In genomic region chr6:167045828-167046580, GRCh38 we compare ENCODE assay signal across 11 cellular contexts. TPM values are rescaled to one million over a fixed set of nuclear protein-coding genes. Genes with fewer than 3 reads are reported as not detected.
DNase-seq lines count a peak whose midpoint lies in the region; ATAC-seq and TF ChIP-seq lines count a peak whose summit lies in the region.
"Had no signal": no experiment of that assay in that cellular context is flagged by ENCODE, and none has a peak within 500 bp of the region (broad histone marks: within the 10 kb centered on the region; RNA-seq: fewer than 3 reads in every experiment).

No MANE protein-coding gene starts in this region.

- H3K4me1 ChIP-seq in KMS-11 (ENCODE audit: low read depth, poor library complexity, severe bottlenecking) (no peaks in the 10 kb centered on the region), neutrophil (ENCODE audit: control insufficient read depth in 1 of 2, insufficient read depth in 1 of 2, low read depth in 1 of 2, low read length in 1 of 2) (peaks cover 12 to 21% of the 10 kb centered on the region in 2 experiments)

- H3K27me3 ChIP-seq in KMS-11 (ENCODE audit: insufficient read depth, low read depth): no peaks in the 10 kb centered on the region
- no peaks in the 10 kb centered on the region for H3K27me3 ChIP-seq in neutrophil

- DNase-seq in T-helper 2 cell treated with Interferon-gamma antibody and Interleukin-4, amounts not matched to agents 5 μg/mL and 100 μg/mL, for 36 hours (ENCODE audit: low spot score): no peak
- DNase-seq in T-helper 2 cell (no peak), activated B cell treated with CpG ODN at 0.5 μM for 24 hours (no peak), NCI-H446 (lab: John Stamatoyannopoulos, UW) (no peak), SW 1271 (lab: John Stamatoyannopoulos, UW) (no peak)
- DNase-seq: amygdala, retina, SK-N-SH had no signal

- peaks cover 5% of the 10 kb centered on the region for H3K36me3 Mint-ChIP-seq in T-helper 2 cell treated with Interferon-gamma antibody and Interleukin-4, amounts not matched to agents 5 μg/mL and 100 μg/mL, for 36 hours (ENCODE audit: low read depth)
- H3K36me3 Mint-ChIP-seq in activated B cell treated with CpG ODN at 0.5 μM for 24 hours (ENCODE audit: low read depth): peaks cover 9% of the 10 kb centered on the region

- H3K27ac ChIP-seq in KMS-11: no peak overlapping the region
- peak overlapping the region; percentile 90 for H3K27ac ChIP-seq in neutrophil

- no peaks in the 10 kb centered on the region for H3K9me3 ChIP-seq in neutrophil
- H3K9me3 ChIP-seq: SK-N-SH had no signal

- POLR2A ChIA-PET in activated B cell treated with CpG ODN at 0.5 μM for 24 hours (lab: Charles Lee): interaction anchor here (0.6 to 4.6 kb wide), 3 partner anchors 48 to 844 kb away, joined by 10 to 77 read pairs (median 16); no protein-coding TSS in a partner anchor

- no peaks in the 10 kb centered on the region for H3K9me3 Mint-ChIP-seq in T-helper 2 cell treated with Interferon-gamma antibody and Interleukin-4, amounts not matched to agents 5 μg/mL and 100 μg/mL, for 36 hours
- H3K9me3 Mint-ChIP-seq in activated B cell treated with CpG ODN at 0.5 μM for 24 hours: no peaks in the 10 kb centered on the region

- CTCF ChIA-PET in activated B cell treated with CpG ODN at 0.5 μM for 24 hours (lab: Charles Lee): interaction anchor here (1.2 to 1.4 kb wide), 2 partner anchors 47 to 96 kb away, joined by 3 to 4 read pairs; partner anchors contain the start of gene CEP43

- no peak overlapping the region for H3K4me2 ChIP-seq in KMS-11
- H3K4me2 ChIP-seq: SK-N-SH had no signal

- H3K27ac Mint-ChIP-seq in T-helper 2 cell treated with Interferon-gamma antibody and Interleukin-4, amounts not matched to agents 5 μg/mL and 100 μg/mL, for 36 hours: peak overlapping the region; percentile 58
- peak overlapping the region; percentile 79 for H3K27ac Mint-ChIP-seq in activated B cell treated with CpG ODN at 0.5 μM for 24 hours

- H3K36me3 ChIP-seq in KMS-11 (ENCODE audit: insufficient read depth) (no peaks in the 10 kb centered on the region), neutrophil (no peaks in the 10 kb centered on the region)

- H4K20me1 ChIP-seq in KMS-11 (ENCODE audit: insufficient read depth): no peaks in the 10 kb centered on the region

- H3K4me1 Mint-ChIP-seq in T-helper 2 cell treated with Interferon-gamma antibody and Interleukin-4, amounts not matched to agents 5 μg/mL and 100 μg/mL, for 36 hours (ENCODE audit: low read depth): peaks cover 29% of the 10 kb centered on the region
- peaks cover 82% of the 10 kb centered on the region for H3K4me1 Mint-ChIP-seq in activated B cell treated with CpG ODN at 0.5 μM for 24 hours

- no peaks in the 10 kb centered on the region for H3K27me3 Mint-ChIP-seq in T-helper 2 cell treated with Interferon-gamma antibody and Interleukin-4, amounts not matched to agents 5 μg/mL and 100 μg/mL, for 36 hours (ENCODE audit: low read depth)
- no peaks in the 10 kb centered on the region for H3K27me3 Mint-ChIP-seq in activated B cell treated with CpG ODN at 0.5 μM for 24 hours

- intact Hi-C loops in activated B cell treated with CpG ODN at 0.5 μM for 24 hours (cut with micrococcal nuclease): loop anchor here (2.0 to 5.0 kb wide), 3 partner anchors 79 to 419 kb away; partner anchors contain the start of genes RNASET2 and RPS6KA2

- ATAC-seq in activated B cell treated with CpG ODN at 0.5 μM for 24 hours (ENCODE audit: low read depth) (no peak), HG02884 (IDR thresholded peaks at IDR 0.05; ENCODE audit: unreplicated experiment) (no peak)

- no peak overlapping the region for H2AFZ ChIP-seq in KMS-11 (ENCODE audit: low read depth)

- H3K4me3 Mint-ChIP-seq in T-helper 2 cell treated with Interferon-gamma antibody and Interleukin-4, amounts not matched to agents 5 μg/mL and 100 μg/mL, for 36 hours: no peak overlapping the region
- H3K4me3 Mint-ChIP-seq in activated B cell treated with CpG ODN at 0.5 μM for 24 hours: no peak overlapping the region

- H3K79me2 ChIP-seq in KMS-11 (ENCODE audit: insufficient read depth, low read depth): no peaks in the 10 kb centered on the region

- no peak overlapping the region for H3K9ac ChIP-seq in KMS-11
- H3K9ac ChIP-seq: SK-N-SH had no signal

- 0 out of 2 replicates have a peak, but pooled peaks have one; percentile 24 for TF ChIP-seq CTCF in KMS-11 (conservative IDR thresholded peaks at IDR 0.05; ENCODE audit: low read depth, low read length)
- no peak for TF ChIP-seq CTCF in activated B cell treated with CpG ODN at 0.5 μM for 24 hours (IDR thresholded peaks at IDR 0.05)
- TF ChIP-seq CTCF in neutrophil (IDR thresholded peaks at IDR 0.05): no peak

- no peak overlapping the region for H3K4me3 ChIP-seq in KMS-11 (IDR thresholded peaks at IDR 0.05; ENCODE audit: insufficient read depth, low read depth, low read length)
- no peak overlapping the region for H3K4me3 ChIP-seq in neutrophil (ENCODE audit: low read depth in 1 of 2, low read length in 1 of 2)

RNA-seq across cellular contexts. Expression of gene CEP43, which starts 46.8 kb away (rescaled TPM):
- total RNA-seq in activated B cell treated with CpG ODN at 0.5 μM for 24 hours: 26.8 and 31.0 TPM in 2 replicates
